Comparison of ENCODE assay signal across 13 cellular contexts in genomic region chr2:234679151-234679765, GRCh38.
DNase-seq lines count a peak whose midpoint lies in the region; TF ChIP-seq lines count a peak whose summit lies in the region.
"Had no signal": no experiment of that assay in that cellular context is flagged by ENCODE, and none has a peak within 500 bp of the region (broad histone marks: within the 10 kb centered on the region; RNA-seq: fewer than 3 reads in every experiment).

No MANE protein-coding gene starts in this region.

- H3K27me3 ChIP-seq in right atrium auricular region: no peaks in the 10 kb centered on the region

- H3K27ac ChIP-seq in right atrium auricular region: peak overlapping the region in 1 of 2 donors; percentile 55

- intact Hi-C loops in cardiac septum (cut with DNase I): no loop called here

- H3K4me1 Mint-ChIP-seq in osteocyte (ENCODE audit: unreplicated experiment) (peaks cover 35% of the 10 kb centered on the region), endothelial cell (ENCODE audit: unreplicated experiment) (peaks cover 14% of the 10 kb centered on the region)
- H3K4me1 Mint-ChIP-seq: activated B cell treated with CpG ODN at 0.5 μM for 24 hours; activated naive CD4-positive, alpha-beta T cell treated with anti-CD3 and anti-CD28 coated beads, Interleukin-2, amount 50 U/mL, for 24 hours; stimulated activated naive CD8-positive, alpha-beta T cell treated with anti-CD3 and anti-CD28 coated beads, Interleukin-15, amount 100 ng/mL, for 72 hours had no signal

- H3K27me3 Mint-ChIP-seq in osteocyte (ENCODE audit: unreplicated experiment) (no peaks in the 10 kb centered on the region), endothelial cell (ENCODE audit: unreplicated experiment) (peaks cover 1% of the 10 kb centered on the region)
- H3K27me3 Mint-ChIP-seq: activated naive CD4-positive, alpha-beta T cell treated with anti-CD3 and anti-CD28 coated beads, Interleukin-2, amount 50 U/mL, for 24 hours; stimulated activated naive CD8-positive, alpha-beta T cell treated with anti-CD3 and anti-CD28 coated beads, Interleukin-15, amount 100 ng/mL, for 72 hours had no signal

- no peak overlapping the region for H3K27ac Mint-ChIP-seq in osteocyte (ENCODE audit: unreplicated experiment)
- no peak overlapping the region for H3K27ac Mint-ChIP-seq in endothelial cell (ENCODE audit: unreplicated experiment)
- H3K27ac Mint-ChIP-seq: activated B cell treated with CpG ODN at 0.5 μM for 24 hours; activated naive CD4-positive, alpha-beta T cell treated with anti-CD3 and anti-CD28 coated beads, Interleukin-2, amount 50 U/mL, for 24 hours; stimulated activated naive CD8-positive, alpha-beta T cell treated with anti-CD3 and anti-CD28 coated beads, Interleukin-15, amount 100 ng/mL, for 72 hours had no signal

- no peak for TF ChIP-seq CTCF in right atrium auricular region (IDR thresholded peaks at IDR 0.05)
- TF ChIP-seq CTCF in epithelial cell of esophagus (IDR thresholded peaks at IDR 0.05; ENCODE audit: insufficient read depth, low read depth, low read length, missing control alignments): no peak
- no peak for TF ChIP-seq CTCF in osteocyte (IDR thresholded peaks at IDR 0.05)
- TF ChIP-seq CTCF in endothelial cell (IDR thresholded peaks at IDR 0.05; ENCODE audit: unreplicated experiment): no peak

- H3K9me3 ChIP-seq in right atrium auricular region: no peaks in the 10 kb centered on the region

- no peaks in the 10 kb centered on the region for H3K4me1 ChIP-seq in right atrium auricular region

- peak; percentile 56 for DNase-seq in right atrium auricular region (ENCODE audit: low spot score)
- DNase-seq in cardiac septum (ENCODE audit: low spot score): no peak
- DNase-seq in epithelial cell of esophagus (ENCODE audit: low read depth): peak; percentile 55
- DNase-seq in osteocyte (ENCODE audit: extremely low spot score, unreplicated experiment): peak; percentile 60
- DNase-seq in endothelial cell (ENCODE audit: low spot score): no peak
- DNase-seq in stimulated activated CD4-positive, alpha-beta T cell treated with anti-CD3 and anti-CD28 coated beads, Interleukin-12 subunit alpha, Interleukin-12 subunit beta, amount 100 ng/mL, for 4 hours: no peak
- no peak for DNase-seq in putamen (ENCODE audit: low spot score)
- DNase-seq in superior temporal gyrus (ENCODE audit: extremely low spot score): no peak
- DNase-seq: activated B cell treated with CpG ODN at 0.5 μM for 24 hours; activated CD8-positive, alpha-beta memory T cell treated with anti-CD3 and anti-CD28 coated beads, Interleukin-2, amount 50 U/mL, for 4 hours; NCI-H2227 treated with DMSO at 0.1 percent for 48 hours; stimulated activated naive CD8-positive, alpha-beta T cell treated with anti-CD3 and anti-CD28 coated beads, Interleukin-15, amount 100 ng/mL, for 72 hours had no signal

- no peak overlapping the region for H3K4me3 ChIP-seq in right atrium auricular region
- no peak overlapping the region for H3K4me3 ChIP-seq in epithelial cell of esophagus (ENCODE audit: low read length)

- H3K9me3 Mint-ChIP-seq in osteocyte (ENCODE audit: unreplicated experiment) (peaks cover 3% of the 10 kb centered on the region), endothelial cell (ENCODE audit: unreplicated experiment) (no peaks in the 10 kb centered on the region)
- H3K9me3 Mint-ChIP-seq: activated B cell treated with CpG ODN at 0.5 μM for 24 hours; activated naive CD4-positive, alpha-beta T cell treated with anti-CD3 and anti-CD28 coated beads, Interleukin-2, amount 50 U/mL, for 24 hours had no signal

- no peaks in the 10 kb centered on the region for H3K36me3 ChIP-seq in right atrium auricular region

- H3K4me3 Mint-ChIP-seq in osteocyte (ENCODE audit: unreplicated experiment) (no peak overlapping the region), endothelial cell (ENCODE audit: unreplicated experiment) (no peak overlapping the region)
- H3K4me3 Mint-ChIP-seq: activated B cell treated with CpG ODN at 0.5 μM for 24 hours; activated naive CD4-positive, alpha-beta T cell treated with anti-CD3 and anti-CD28 coated beads, Interleukin-2, amount 50 U/mL, for 24 hours; stimulated activated naive CD8-positive, alpha-beta T cell treated with anti-CD3 and anti-CD28 coated beads, Interleukin-15, amount 100 ng/mL, for 72 hours had no signal

- no peaks in the 10 kb centered on the region for H3K36me3 Mint-ChIP-seq in osteocyte (ENCODE audit: unreplicated experiment)
- no peaks in the 10 kb centered on the region for H3K36me3 Mint-ChIP-seq in endothelial cell (ENCODE audit: low read depth, unreplicated experiment)
- H3K36me3 Mint-ChIP-seq: activated naive CD4-positive, alpha-beta T cell treated with anti-CD3 and anti-CD28 coated beads, Interleukin-2, amount 50 U/mL, for 24 hours had no signal

Comparison
In these comparisons a context has a peak if more than half of its experiments do, and no peak if none do; other contexts are left out.
1. DNase-seq: peak in right atrium auricular region (single experiment), epithelial cell of esophagus (single experiment) and osteocyte (single experiment); none in cardiac septum (single experiment), endothelial cell (single experiment), stimulated activated CD4-positive, alpha-beta T cell treated with anti-CD3 and anti-CD28 coated beads, Interleukin-12 subunit alpha, Interleukin-12 subunit beta, amount 100 ng/mL, for 4 hours (single experiment), putamen (single experiment) and superior temporal gyrus (single experiment).